Comparison of ENCODE assay signal across 8 cellular contexts in the genomic region with DNA sequence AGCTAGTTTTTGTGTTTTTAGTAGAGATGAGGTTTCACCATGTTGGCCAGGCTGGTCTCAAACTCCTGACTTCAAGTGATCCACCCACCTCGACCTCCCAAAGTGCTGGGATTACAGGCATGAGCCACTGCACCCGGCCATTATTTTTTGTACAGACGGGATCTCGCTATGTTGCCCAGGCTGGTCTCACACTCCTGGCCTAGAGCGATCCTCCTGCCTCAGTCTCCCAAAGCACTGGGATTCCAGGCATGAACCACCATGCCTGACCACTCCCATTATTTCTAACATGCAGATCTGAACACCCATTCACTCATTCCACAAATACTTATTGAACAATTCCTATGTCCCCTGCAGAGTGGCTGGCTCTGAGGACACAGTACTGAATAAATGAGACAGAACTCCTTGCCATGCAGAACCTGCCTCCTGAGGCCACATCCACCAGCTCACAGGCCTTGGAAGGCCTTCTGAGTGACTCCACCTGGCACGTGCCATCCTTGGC. TPM values are rescaled to one million over a fixed set of nuclear protein-coding genes. Genes with fewer than 3 reads are reported as not detected.
DNase-seq lines count a peak whose midpoint lies in the region; ATAC-seq and TF ChIP-seq lines count a peak whose summit lies in the region.
"Not testable (repeated sequence)": the region's sequence is repeated elsewhere in the genome, so short reads cannot be mapped to it uniquely, and the experiment has no call there.

No MANE protein-coding gene starts in this region.

- H3K9ac ChIP-seq in adipocyte (ENCODE audit: low read length) (peak overlapping the region; percentile 78), colonic mucosa (ENCODE audit: low read depth in 2 of 2, low read length in 2 of 2) (peak overlapping the region in 1 of 2 donors; percentile 8), smooth muscle cell (ENCODE audit: low read depth) (peak overlapping the region; percentile 37)

- not testable (repeated sequence) for DNase-seq in HFFc6; colonic mucosa; heart right ventricle; natural killer cell treated with Interleukin-12 subunit alpha and Interleukin-12 subunit beta and Interleukin-15 and Interleukin-18, amount 100 ng/mL, for 72 hours (ENCODE audit: low spot score); smooth muscle cell (lab: John Stamatoyannopoulos, UW; ENCODE audit: unreplicated experiment)
- peak; percentile 23 for DNase-seq in adipocyte (ENCODE audit: low read depth)

- H3K4me1 ChIP-seq in adipocyte (ENCODE audit: control insufficient read depth, insufficient read depth, low read length) (peaks cover 43% of the 10 kb centered on the region), colonic mucosa (peaks cover 22% of the 10 kb centered on the region), heart right ventricle (peaks cover 21 to 50% (median 44%) of the 10 kb centered on the region in 9 donors)
- not testable (repeated sequence) for H3K4me1 ChIP-seq in smooth muscle cell (ENCODE audit: low read depth); urinary bladder (ENCODE audit: insufficient read depth)

- ATAC-seq in SK-N-SH treated with all-trans-retinoic acid at 6 μM for 48 hours; heart right ventricle; natural killer cell treated with Interleukin-12 subunit alpha and Interleukin-12 subunit beta and Interleukin-15 and Interleukin-18, amount 100 ng/mL, for 72 hours: not testable (repeated sequence)

- H3K27ac Mint-ChIP-seq in HFFc6: peak overlapping the region; percentile 98
- H3K27ac Mint-ChIP-seq in natural killer cell treated with Interleukin-12 subunit alpha and Interleukin-12 subunit beta and Interleukin-15 and Interleukin-18, amount 100 ng/mL, for 72 hours: peak overlapping the region; percentile 43 to 46

- H3K27ac ChIP-seq in colonic mucosa (peak overlapping the region; percentile 92), heart right ventricle (peak overlapping the region in 9 of 10 donors; percentile 84 to 98 (median 94)), smooth muscle cell (ENCODE audit: low read depth) (peak overlapping the region; percentile 85), urinary bladder (ENCODE audit: low read depth) (peak overlapping the region; percentile 60)

- intact Hi-C loops in colonic mucosa (cut with DNase I) (loop anchor here (2.0 kb wide), 1 partner anchor 20 kb away; no protein-coding TSS in a partner anchor), heart right ventricle (cut with DNase I) (loop anchor here in 7 of 10 donors (1.0 to 2.0 kb wide), 3 partner anchors 23 to 113 kb away; no protein-coding TSS in a partner anchor)

- not testable (repeated sequence) for H3K27me3 Mint-ChIP-seq in HFFc6 (ENCODE audit: insufficient read depth); natural killer cell treated with Interleukin-12 subunit alpha and Interleukin-12 subunit beta and Interleukin-15 and Interleukin-18, amount 100 ng/mL, for 72 hours

- TF ChIP-seq CTCF in HFFc6 (IDR thresholded peaks at IDR 0.05); colonic mucosa (IDR thresholded peaks at IDR 0.05); heart right ventricle (IDR thresholded peaks at IDR 0.05); smooth muscle cell (IDR thresholded peaks at IDR 0.05; ENCODE audit: borderline replicate concordance, insufficient read depth, poor library complexity, severe bottlenecking): not testable (repeated sequence)

- H3K27me3 ChIP-seq in adipocyte (replicated peaks; ENCODE audit: control insufficient read depth, insufficient read depth, low read length); colonic mucosa; heart right ventricle; smooth muscle cell (ENCODE audit: low read depth): not testable (repeated sequence)

- H3K9me3 Mint-ChIP-seq in HFFc6; natural killer cell treated with Interleukin-12 subunit alpha and Interleukin-12 subunit beta and Interleukin-15 and Interleukin-18, amount 100 ng/mL, for 72 hours: not testable (repeated sequence)

- H3K79me2 ChIP-seq in smooth muscle cell (ENCODE audit: low read depth): not testable (repeated sequence)

- not testable (repeated sequence) for H2AFZ ChIP-seq in smooth muscle cell (ENCODE audit: low read depth)

- H3K36me3 ChIP-seq in adipocyte (ENCODE audit: control insufficient read depth, insufficient read depth, low read length, severe bottlenecking); colonic mucosa; heart right ventricle; smooth muscle cell (ENCODE audit: low read depth); urinary bladder (ENCODE audit: insufficient read depth): not testable (repeated sequence)

- H3K9me3 ChIP-seq in adipocyte (ENCODE audit: control insufficient read depth, low read length); colonic mucosa; heart right ventricle; smooth muscle cell (replicated peaks; ENCODE audit: low read depth): not testable (repeated sequence)

- peak overlapping the region; percentile 38 for H3K4me3 ChIP-seq in adipocyte (ENCODE audit: low read length)
- not testable (repeated sequence) for H3K4me3 ChIP-seq in colonic mucosa; heart right ventricle; smooth muscle cell; urinary bladder (ENCODE audit: low read depth, low read length)

- peak overlapping the region; percentile 74; the same call in 1 of the 2 replicates for H3K4me3 Mint-ChIP-seq in HFFc6
- not testable (repeated sequence) for H3K4me3 Mint-ChIP-seq in natural killer cell treated with Interleukin-12 subunit alpha and Interleukin-12 subunit beta and Interleukin-15 and Interleukin-18, amount 100 ng/mL, for 72 hours

- peaks cover 21% of the 10 kb centered on the region for H3F3A ChIP-seq in smooth muscle cell (ENCODE audit: low read depth)

- not testable (repeated sequence) for H4K20me1 ChIP-seq in smooth muscle cell (ENCODE audit: low read depth)

- H3K4me1 Mint-ChIP-seq in HFFc6 (ENCODE audit: low read depth): peaks cover 54% of the 10 kb centered on the region
- H3K4me1 Mint-ChIP-seq in natural killer cell treated with Interleukin-12 subunit alpha and Interleukin-12 subunit beta and Interleukin-15 and Interleukin-18, amount 100 ng/mL, for 72 hours (ENCODE audit: low read depth in 2 of 2): not testable (repeated sequence)

- H3K36me3 Mint-ChIP-seq in HFFc6 (ENCODE audit: low read depth); natural killer cell treated with Interleukin-12 subunit alpha and Interleukin-12 subunit beta and Interleukin-15 and Interleukin-18, amount 100 ng/mL, for 72 hours: not testable (repeated sequence)

- 83 to 85% methylated on average over 6 of the region's 6 CpGs for WGBS in heart right ventricle, 2 donors
- 72% methylated on average over 6 of the region's 6 CpGs for WGBS in smooth muscle cell (ENCODE audit: low lambda C conversion rate)
- WGBS in urinary bladder: 86% methylated on average over 6 of the region's 6 CpGs

- H3K4me2 ChIP-seq in smooth muscle cell: peak overlapping the region; percentile 55

TF ChIP-seq in SK-N-SH treated with all-trans-retinoic acid at 6 μM for 48 hours, 23 proteins besides CTCF, POLR2A, EP300 and RAD21:
- 0 out of 2 replicates have a peak, but pooled peaks have one; percentile 32 for TF ChIP-seq OSR1 (CRISPR knock-in tag; IDR thresholded peaks at IDR 0.05)

RNA-seq across cellular contexts. Expression of a gene that starts 11.6 kb away (rescaled TPM):
- total RNA-seq in HFFc6 (2021; fragmentation: NEBNext Ultra II Directional; extraction: Animal tissue kit (Norgen Biotek cat#: 25700)): 1,000 to 10,000 TPM; 1,016 to 1,211 (median 1,126) TPM
- total RNA-seq in colonic mucosa (100 to 1,000 TPM; 539 to 844 TPM), heart right ventricle (1,000 to 10,000 TPM; 1,266 to 2,631 (median 2,034) TPM), smooth muscle cell (374 and 484 TPM in 2 replicates), urinary bladder (53.1 TPM)
- polyA plus RNA-seq in heart right ventricle (1,000 to 10,000 TPM; 2,522 to 6,886 TPM), smooth muscle cell (1,842 and 2,006 TPM in 2 replicates), urinary bladder (2,722 TPM)
- 10 to 100 TPM; 13.3 to 30.3 TPM for total RNA-seq in natural killer cell treated with Interleukin-12 subunit alpha and Interleukin-12 subunit beta and Interleukin-15 and Interleukin-18, amount 100 ng/mL, for 72 hours
